ENCODE assay signal across 28 cellular contexts in the genomic region with DNA sequence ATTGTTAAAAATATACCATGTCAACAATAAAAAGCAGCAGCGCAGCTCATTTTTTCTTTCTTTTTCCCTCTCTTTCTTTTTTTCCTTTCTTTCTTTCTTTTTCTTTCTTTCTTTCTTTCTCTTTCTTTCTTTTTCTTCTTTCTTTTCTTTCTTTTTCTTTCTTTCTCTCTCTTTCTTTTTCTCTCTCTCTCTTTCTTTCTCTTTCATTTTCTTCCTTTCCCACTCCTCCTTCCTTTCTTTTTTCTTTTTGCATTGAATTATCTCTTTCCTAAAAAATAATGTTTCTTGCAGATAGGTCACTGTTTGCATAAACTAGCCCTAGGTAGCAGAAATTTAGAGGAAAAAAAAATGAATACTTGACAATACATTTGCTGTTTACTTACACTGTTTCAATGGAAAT.
"Had no signal": no experiment of that assay in that cellular context is flagged by ENCODE, and none has a peak within 500 bp of the region (broad histone marks: within the 10 kb centered on the region; RNA-seq: fewer than 3 reads in every experiment).

No MANE protein-coding gene starts in this region.

- H3K9me3 ChIP-seq: ovary, psoas muscle, right lobe of liver, sigmoid colon, stomach, thoracic aorta, thyroid gland, tibial nerve, upper lobe of left lung, vagina had no signal

- H3K4me3 ChIP-seq: neural progenitor cell, ovary, psoas muscle, right lobe of liver, sigmoid colon, stomach, thoracic aorta, thyroid gland, tibial nerve, upper lobe of left lung, vagina had no signal

- H3K27ac Mint-ChIP-seq: nephron; neural progenitor cell; progenitor cell of endocrine pancreas; stimulated activated effector memory CD8-positive, alpha-beta T cell treated with anti-CD3 and anti-CD28 coated beads, Interleukin-12 subunit alpha, Interleukin-12 subunit beta, amount 100 ng/mL, for 72 hours; stimulated activated naive B cell treated with anti-CD40 and anti-IgM and Interleukin-4, amounts not matched to agents 10 μg/mL and 1 μg/mL and 100 μg/mL, for 72 hours; stimulated activated naive CD8-positive, alpha-beta T cell treated with anti-CD3 and anti-CD28 coated beads, Interleukin-15, Interleukin-2, amounts not matched to agents 100 ng/mL and 50 ng/mL, for 24 hours had no signal

- H3K4me3 Mint-ChIP-seq: nephron; neural progenitor cell; stimulated activated effector memory CD8-positive, alpha-beta T cell treated with anti-CD3 and anti-CD28 coated beads, Interleukin-12 subunit alpha, Interleukin-12 subunit beta, amount 100 ng/mL, for 72 hours; stimulated activated naive B cell treated with anti-CD40 and anti-IgM and Interleukin-4, amounts not matched to agents 10 μg/mL and 1 μg/mL and 100 μg/mL, for 72 hours; stimulated activated naive CD8-positive, alpha-beta T cell treated with anti-CD3 and anti-CD28 coated beads, Interleukin-15, Interleukin-2, amounts not matched to agents 100 ng/mL and 50 ng/mL, for 24 hours had no signal

- H3K9ac ChIP-seq: neural progenitor cell, parathyroid adenoma had no signal

- H3K79me2 ChIP-seq: parathyroid adenoma had no signal

- H3K36me3 ChIP-seq: neural progenitor cell, ovary, right lobe of liver, sigmoid colon, stomach, thoracic aorta, thyroid gland, tibial nerve, upper lobe of left lung, vagina had no signal

- H3K36me3 Mint-ChIP-seq: neural progenitor cell; stimulated activated effector memory CD8-positive, alpha-beta T cell treated with anti-CD3 and anti-CD28 coated beads, Interleukin-12 subunit alpha, Interleukin-12 subunit beta, amount 100 ng/mL, for 72 hours; stimulated activated naive B cell treated with anti-CD40 and anti-IgM and Interleukin-4, amounts not matched to agents 10 μg/mL and 1 μg/mL and 100 μg/mL, for 72 hours had no signal

- DNase-seq: occipital lobe; ovary; posterior cingulate gyrus; psoas muscle; right cardiac atrium; right lobe of liver; sigmoid colon; small intestine; stimulated activated CD4-positive, alpha-beta T cell treated with anti-CD3 and anti-CD28 coated beads, Interleukin-15, amount 100 ng/mL, for 24 hours; stimulated activated CD4-positive, alpha-beta T cell treated with anti-CD3 and anti-CD28 coated beads, Interleukin-2, amount 100 ng/mL, for 24 hours; stimulated activated CD4-positive, alpha-beta T cell treated with anti-CD3 and anti-CD28 coated beads, Interleukin-2, amount 100 ng/mL, for 48 hours; stimulated activated CD4-positive, alpha-beta T cell treated with anti-CD3 and anti-CD28 coated beads, Interleukin-4, amount 100 ng/mL, for 24 hours; stimulated activated naive B cell treated with anti-CD40 and anti-IgM and Interleukin-4, amounts not matched to agents 10 μg/mL and 1 μg/mL and 100 μg/mL, for 72 hours; stimulated activated naive CD4-positive, alpha-beta T cell treated with Interleukin-2 at 50 U/mL for 16 hours; stomach; thyroid gland; trophoblast cell; upper lobe of left lung had no signal

- H3K27ac ChIP-seq: neural progenitor cell, ovary, parathyroid adenoma, psoas muscle, right lobe of liver, sigmoid colon, stomach, thoracic aorta, thyroid gland, tibial nerve, upper lobe of left lung, vagina had no signal

- ATAC-seq: psoas muscle; right cardiac atrium; right lobe of liver; stimulated activated effector memory CD8-positive, alpha-beta T cell treated with anti-CD3 and anti-CD28 coated beads, Interleukin-12 subunit alpha, Interleukin-12 subunit beta, amount 100 ng/mL, for 72 hours; stimulated activated naive B cell treated with anti-CD40 and anti-IgM and Interleukin-4, amounts not matched to agents 10 μg/mL and 1 μg/mL and 100 μg/mL, for 72 hours had no signal

- H3K27me3 Mint-ChIP-seq: progenitor cell of endocrine pancreas; stimulated activated naive B cell treated with anti-CD40 and anti-IgM and Interleukin-4, amounts not matched to agents 10 μg/mL and 1 μg/mL and 100 μg/mL, for 72 hours; stimulated activated naive CD8-positive, alpha-beta T cell treated with anti-CD3 and anti-CD28 coated beads, Interleukin-15, Interleukin-2, amounts not matched to agents 100 ng/mL and 50 ng/mL, for 24 hours had no signal

- H3K4me2 ChIP-seq: neural progenitor cell had no signal

- H3K9me3 Mint-ChIP-seq: nephron had no signal

- H2AFZ ChIP-seq: parathyroid adenoma had no signal

- H3K4me1 ChIP-seq: parathyroid adenoma, psoas muscle, right lobe of liver, sigmoid colon, stomach, thyroid gland, tibial nerve, upper lobe of left lung, vagina had no signal

- H3K4me1 Mint-ChIP-seq: nephron; stimulated activated effector memory CD8-positive, alpha-beta T cell treated with anti-CD3 and anti-CD28 coated beads, Interleukin-12 subunit alpha, Interleukin-12 subunit beta, amount 100 ng/mL, for 72 hours; stimulated activated naive B cell treated with anti-CD40 and anti-IgM and Interleukin-4, amounts not matched to agents 10 μg/mL and 1 μg/mL and 100 μg/mL, for 72 hours had no signal

- H3K27me3 ChIP-seq: neural progenitor cell, ovary, right lobe of liver, sigmoid colon, stomach, thyroid gland, tibial nerve, upper lobe of left lung, vagina had no signal

- FAIRE-seq: small intestine, urothelium cell line had no signal
